Comparison of ENCODE assay signal across 11 cellular contexts in the genomic region with DNA sequence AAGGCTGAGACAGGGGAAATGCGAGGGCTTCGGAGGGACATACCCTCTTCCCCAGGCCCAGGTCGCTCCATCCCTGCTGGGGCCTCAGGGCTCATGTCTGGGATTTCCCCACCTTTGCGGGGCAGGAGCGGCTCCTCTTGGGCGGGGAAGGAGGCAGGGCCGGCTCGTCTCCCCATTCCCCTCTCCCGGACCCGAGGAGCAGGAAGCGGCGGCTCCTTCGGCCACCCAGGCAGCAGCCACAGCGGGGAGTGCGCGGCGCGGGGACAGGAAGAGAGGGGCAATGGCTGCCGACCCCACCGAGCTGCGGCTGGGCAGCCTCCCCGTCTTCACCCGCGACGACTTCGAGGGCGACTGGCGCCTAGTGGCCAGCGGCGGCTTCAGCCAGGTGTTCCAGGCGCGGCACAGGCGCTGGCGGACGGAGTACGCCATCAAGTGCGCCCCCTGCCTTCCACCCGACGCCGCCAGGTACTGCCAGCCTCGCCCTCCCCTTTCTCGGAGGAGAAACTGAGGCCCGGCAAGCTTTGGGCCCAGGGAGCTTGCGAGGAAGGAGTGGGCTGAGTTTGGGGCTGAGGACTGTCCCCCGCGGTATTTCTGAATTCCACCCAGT. TPM values are rescaled to one million over a fixed set of nuclear protein-coding genes. Genes with fewer than 3 reads are reported as not detected.
DNase-seq lines count a peak whose midpoint lies in the region; ATAC-seq and TF ChIP-seq lines count a peak whose summit lies in the region.
"Had no signal": no experiment of that assay in that cellular context is flagged by ENCODE, and none has a peak within 500 bp of the region (broad histone marks: within the 10 kb centered on the region; RNA-seq: fewer than 3 reads in every experiment).

A gene with protein sequence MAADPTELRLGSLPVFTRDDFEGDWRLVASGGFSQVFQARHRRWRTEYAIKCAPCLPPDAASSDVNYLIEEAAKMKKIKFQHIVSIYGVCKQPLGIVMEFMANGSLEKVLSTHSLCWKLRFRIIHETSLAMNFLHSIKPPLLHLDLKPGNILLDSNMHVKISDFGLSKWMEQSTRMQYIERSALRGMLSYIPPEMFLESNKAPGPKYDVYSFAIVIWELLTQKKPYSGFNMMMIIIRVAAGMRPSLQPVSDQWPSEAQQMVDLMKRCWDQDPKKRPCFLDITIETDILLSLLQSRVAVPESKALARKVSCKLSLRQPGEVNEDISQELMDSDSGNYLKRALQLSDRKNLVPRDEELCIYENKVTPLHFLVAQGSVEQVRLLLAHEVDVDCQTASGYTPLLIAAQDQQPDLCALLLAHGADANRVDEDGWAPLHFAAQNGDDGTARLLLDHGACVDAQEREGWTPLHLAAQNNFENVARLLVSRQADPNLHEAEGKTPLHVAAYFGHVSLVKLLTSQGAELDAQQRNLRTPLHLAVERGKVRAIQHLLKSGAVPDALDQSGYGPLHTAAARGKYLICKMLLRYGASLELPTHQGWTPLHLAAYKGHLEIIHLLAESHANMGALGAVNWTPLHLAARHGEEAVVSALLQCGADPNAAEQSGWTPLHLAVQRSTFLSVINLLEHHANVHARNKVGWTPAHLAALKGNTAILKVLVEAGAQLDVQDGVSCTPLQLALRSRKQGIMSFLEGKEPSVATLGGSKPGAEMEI (plus strand): TSS at position 175 of the 607 bp plus-strand sequence. CDS start 106 bp downstream, at position 281.

- H3K27ac ChIP-seq in trophoblast cell (ENCODE audit: low read depth, low read length), result no peak within 1 kb of the TSS
- H3K27ac ChIP-seq in PC-9, result no peak within 1 kb of the TSS

- no TSS peak for BruUV-seq in PC-9 (replicated peaks; lab: Mats Ljungman, UMichigan)

- no peak within 1 kb of the TSS for H3K9ac ChIP-seq in trophoblast cell (ENCODE audit: low read length)

- H3K36me3 ChIP-seq in trophoblast cell (ENCODE audit: control insufficient read depth in 1 of 2, insufficient read depth in 2 of 2, low read length in 2 of 2) (no peaks in the 10 kb centered on the region), PC-9 (ENCODE audit: low read depth) (no peaks in the 10 kb centered on the region)

- no peaks in the 10 kb centered on the region for H4K20me1 ChIP-seq in PC-9 (ENCODE audit: insufficient read depth)

- H4K8ac ChIP-seq in trophoblast cell (ENCODE audit: low read depth, low read length), result peak within 1 kb of the TSS; percentile 86

- H3K9me3 ChIP-seq in trophoblast cell (ENCODE audit: insufficient read depth, low read depth, low read length), result no peaks in the 10 kb centered on the region
- H3K9me3 ChIP-seq in PC-9 (ENCODE audit: insufficient read depth, low read depth), result no peaks in the 10 kb centered on the region

- peak within 1 kb of the TSS; percentile 56 for H4K12ac ChIP-seq in trophoblast cell (ENCODE audit: low read depth, low read length)

- H3K14ac ChIP-seq in trophoblast cell (ENCODE audit: low read length), result peak within 1 kb of the TSS; percentile 75

- POLR2A ChIA-PET in PC-9 (lab: Charles Lee; ENCODE audit: unreplicated experiment), result no interaction called here

- H3K4me3 ChIP-seq in fibroblast of pulmonary artery (replicated peaks; ENCODE audit: low read depth, low read length) (no peak within 1 kb of the TSS), trophoblast cell (ENCODE audit: low read depth, low read length) (peak within 1 kb of the TSS; percentile 3), PC-9 (no peak within 1 kb of the TSS)

- H3K4me2 ChIP-seq in trophoblast cell (ENCODE audit: low read length), result peak within 1 kb of the TSS; percentile 78
- no peak within 1 kb of the TSS for H3K4me2 ChIP-seq in PC-9

- peak within 1 kb of the TSS; percentile 56 for H3K18ac ChIP-seq in trophoblast cell (ENCODE audit: low read length)

- TF ChIP-seq CTCF in GM10266 (IDR thresholded peaks at IDR 0.05; ENCODE audit: control insufficient read depth, insufficient read depth, low read depth, missing control alignments), result peak; percentile 58
- peak; percentile 20 for TF ChIP-seq CTCF in fibroblast of pulmonary artery (IDR thresholded peaks at IDR 0.05; ENCODE audit: low read length, missing control alignments)
- no peak for TF ChIP-seq CTCF in PC-9 (conservative IDR thresholded peaks at IDR 0.05)

- H2BK5ac ChIP-seq in trophoblast cell (ENCODE audit: low read depth, low read length, poor library complexity), result peak within 1 kb of the TSS; percentile 48

- CTCF ChIA-PET in PC-9 (lab: Charles Lee), result no interaction called here

- H3K4me1 ChIP-seq in trophoblast cell (ENCODE audit: control insufficient read depth in 1 of 2, insufficient read depth in 2 of 2, low read length in 2 of 2) (peaks cover 25 to 29% of the 10 kb centered on the region in 2 experiments), PC-9 (replicated peaks; ENCODE audit: insufficient read depth) (peaks cover 19% of the 10 kb centered on the region)

- intact Hi-C loops in PC-9 (cut with micrococcal nuclease; ENCODE audit: unreplicated experiment), result no loop called here

- no peak for DNase-seq in GM10266 (ENCODE audit: extremely low spot score)
- DNase-seq in NCI-H774 (lab: John Stamatoyannopoulos, UW), result peak; percentile 53
- no peak for DNase-seq in fibroblast of pulmonary artery (ENCODE audit: low read depth)
- DNase-seq in trophoblast cell, result peak; percentile 18 to 39
- DNase-seq in GOT3 (lab: John Stamatoyannopoulos, UW), result no peak
- no peak for DNase-seq in PC-9
- DNase-seq in AML-193 (lab: John Stamatoyannopoulos, UW), result no peak
- DNase-seq: DMS79 treated with DMSO at 0.1 percent for 48 hours, NCI-H510A treated with DMSO at 0.1 percent for 48 hours, T-cell had no signal

- H3F3A ChIP-seq in PC-9 (ENCODE audit: insufficient read depth, low read depth), result peaks cover 12% of the 10 kb centered on the region

- peak within 1 kb of the TSS; percentile 79 for H2BK120ac ChIP-seq in trophoblast cell (ENCODE audit: insufficient read depth, low read length, poor library complexity)

- H3K4ac ChIP-seq in trophoblast cell (ENCODE audit: low read depth, low read length), result peak within 1 kb of the TSS; percentile 55

- no CpG with 5 or more reads among the region's 46 CpGs for WGBS in trophoblast cell (ENCODE audit: extremely low coverage, insufficient coverage, insufficient read length)

- no peaks in the 10 kb centered on the region for H3K9me2 ChIP-seq in PC-9 (ENCODE audit: insufficient read depth)

- H3K79me1 ChIP-seq in trophoblast cell (ENCODE audit: low read length), result peaks cover 21% of the 10 kb centered on the region

- peak within 1 kb of the TSS; percentile 55 for H2AK5ac ChIP-seq in trophoblast cell (ENCODE audit: low read length)

- H3K79me2 ChIP-seq in trophoblast cell (ENCODE audit: control insufficient read depth, insufficient read depth, low read length, poor library complexity) (peaks cover 4% of the 10 kb centered on the region), PC-9 (ENCODE audit: low read depth) (no peaks in the 10 kb centered on the region)

- H3K27me3 ChIP-seq in trophoblast cell (ENCODE audit: insufficient read depth, low read length) (no peaks in the 10 kb centered on the region), PC-9 (ENCODE audit: insufficient read depth, low read depth) (peaks cover 41% of the 10 kb centered on the region)

- ATAC-seq in HG03442 (IDR thresholded peaks at IDR 0.05; ENCODE audit: unreplicated experiment), result no peak
- ATAC-seq: T-cell had no signal

- peak within 1 kb of the TSS; percentile 80 for H4K91ac ChIP-seq in trophoblast cell (ENCODE audit: low read depth, low read length)

- H2BK12ac ChIP-seq in trophoblast cell (ENCODE audit: low read length), result peak within 1 kb of the TSS; percentile 76

- no peak within 1 kb of the TSS for H3K23ac ChIP-seq in trophoblast cell (ENCODE audit: low read length)

- peak within 1 kb of the TSS; percentile 67 for H2AFZ ChIP-seq in trophoblast cell (ENCODE audit: insufficient read depth, low read length, poor library complexity)
- no peak within 1 kb of the TSS for H2AFZ ChIP-seq in PC-9

RNA-seq across cellular contexts. Expression of the gene that starts here (rescaled TPM):
- 0.26 and 0.38 TPM in 2 replicates for polyA plus RNA-seq in trophoblast cell (2013)
- total RNA-seq in PC-9 (2021), result not detected in 2 replicates

Comparison
In these comparisons a context has a peak if more than half of its experiments do, and no peak if none do; other contexts are left out.
1. DNase-seq: peak in NCI-H774 (single experiment) and trophoblast cell (2 of 2); none in GM10266 (single experiment), fibroblast of pulmonary artery (single experiment), GOT3 (single experiment), PC-9 (0 of 2) and AML-193 (0 of 2).